In the genomic region with DNA sequence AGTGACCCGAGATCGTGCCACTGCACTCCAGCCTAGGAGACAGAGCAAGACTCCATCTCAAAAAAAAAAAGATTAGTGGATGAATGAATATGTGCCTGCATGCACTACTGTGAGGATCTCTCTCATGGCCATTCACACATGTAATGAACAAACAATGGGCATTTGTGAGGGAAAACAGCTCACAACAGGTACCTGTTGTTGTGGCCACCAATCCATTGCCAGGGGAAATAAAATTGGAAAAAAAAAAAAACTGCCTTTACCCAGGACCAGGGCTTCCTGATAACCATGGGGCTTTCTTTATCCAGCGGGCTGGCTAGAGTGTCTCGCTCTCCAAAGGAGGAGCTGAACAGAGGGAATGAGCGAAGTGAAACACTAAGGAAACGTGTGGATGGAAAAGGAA, we compare ENCODE assay signal across 26 cellular contexts.
"Had no signal": no experiment of that assay in that cellular context is flagged by ENCODE, and none has a peak within 500 bp of the region (broad histone marks: within the 10 kb centered on the region; RNA-seq: fewer than 3 reads in every experiment).

No MANE protein-coding gene starts in this region.

- H3K27ac ChIP-seq: epithelial cell of prostate, gastrocnemius medialis, heart right ventricle, left ventricle myocardium inferior, lower lobe of right lung, neural progenitor cell, right lobe of liver, stomach, suprapubic skin, tibial artery, upper lobe of right lung, vagina had no signal

- ATAC-seq: gastrocnemius medialis, heart right ventricle, lower lobe of right lung, natural killer cell, right lobe of liver, upper lobe of right lung had no signal

- DNase-seq: cortex of kidney; effector memory CD4-positive, alpha-beta T cell; gastrocnemius medialis; heart right ventricle; islet precursor cell; left ventricle myocardium inferior; lower lobe of right lung; natural killer cell; nucleus accumbens; ovary; right lobe of liver; stimulated activated CD4-positive, alpha-beta T cell treated with anti-CD3 and anti-CD28 coated beads, Interleukin-15, amount 100 ng/mL, for 24 hours; stimulated activated CD4-positive, alpha-beta T cell treated with anti-CD3 and anti-CD28 coated beads, Interleukin-1b, Interleukin-23, amount 100 ng/mL, for 48 hours; stimulated activated CD4-positive, alpha-beta T cell treated with anti-CD3 and anti-CD28 coated beads, Interleukin-4, amount 100 ng/mL, for 4 hours; stimulated activated naive CD4-positive, alpha-beta T cell; stomach; tibial artery; upper lobe of right lung had no signal

- H3K27ac Mint-ChIP-seq: memory B cell, mesothelial cell of epicardium, natural killer cell, neural progenitor cell, progenitor cell of endocrine pancreas had no signal

- H2AFZ ChIP-seq: neural progenitor cell had no signal

- H3K4me2 ChIP-seq: neural progenitor cell had no signal

- H3K36me3 Mint-ChIP-seq: memory B cell, natural killer cell had no signal

- H3K36me3 ChIP-seq: esophagus muscularis mucosa, gastrocnemius medialis, heart right ventricle, left ventricle myocardium inferior, lower lobe of right lung, neural progenitor cell, ovary, right lobe of liver, stomach, suprapubic skin, tibial artery, upper lobe of right lung, vagina had no signal

- H3K4me1 Mint-ChIP-seq: memory B cell had no signal

- H3K4me1 ChIP-seq: gastrocnemius medialis, lower lobe of right lung, right lobe of liver, tibial artery, upper lobe of right lung had no signal

- H3K4me3 ChIP-seq: esophagus muscularis mucosa, gastrocnemius medialis, heart right ventricle, left ventricle myocardium inferior, lower lobe of right lung, neural progenitor cell, ovary, right lobe of liver, stomach, suprapubic skin, tibial artery, upper lobe of right lung, vagina had no signal

- H3K9me3 Mint-ChIP-seq: memory B cell, mesothelial cell of epicardium, natural killer cell, neural progenitor cell had no signal

- H3K27me3 ChIP-seq: esophagus muscularis mucosa, heart right ventricle, ovary, right lobe of liver, stomach, suprapubic skin, tibial artery, upper lobe of right lung, vagina had no signal

- H3K4me3 Mint-ChIP-seq: memory B cell, mesothelial cell of epicardium, natural killer cell, neural progenitor cell had no signal

- H3K9me3 ChIP-seq: esophagus muscularis mucosa, gastrocnemius medialis, heart right ventricle, left ventricle myocardium inferior, lower lobe of right lung, ovary, right lobe of liver, stomach, suprapubic skin, tibial artery, upper lobe of right lung, vagina had no signal

- H3K9ac ChIP-seq: neural progenitor cell had no signal
